Comparison of ENCODE assay signal across 25 cellular contexts in the genomic region with DNA sequence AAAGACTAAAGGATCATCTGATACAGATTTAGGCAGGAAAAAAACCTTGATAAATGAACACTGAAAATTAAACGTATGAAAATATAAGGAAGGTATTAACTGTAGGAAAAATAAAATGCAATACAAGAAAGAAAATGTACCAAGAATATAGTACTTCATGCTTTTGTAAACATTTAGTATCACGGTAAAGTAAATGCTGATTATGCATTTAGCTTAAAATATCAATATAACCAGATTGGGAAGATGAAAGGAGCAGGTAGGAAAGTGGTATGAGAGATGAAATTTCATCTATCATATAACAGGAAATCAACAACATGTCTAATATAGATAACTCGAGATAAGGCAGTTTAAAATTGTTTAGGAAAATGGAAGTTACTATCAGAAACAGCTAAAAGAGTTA.
"Had no signal": no experiment of that assay in that cellular context is flagged by ENCODE, and none has a peak within 500 bp of the region (broad histone marks: within the 10 kb centered on the region; RNA-seq: fewer than 3 reads in every experiment).

No MANE protein-coding gene starts in this region.

- H3K9me3 ChIP-seq: left ventricle myocardium inferior, ovary, right atrium auricular region, suprapubic skin, thoracic aorta, tibial artery, upper lobe of right lung had no signal

- H3K4me3 ChIP-seq: left ventricle myocardium inferior, lung, neural progenitor cell, ovary, right atrium auricular region, skin epidermis, suprapubic skin, thoracic aorta, tibial artery, upper lobe of right lung had no signal

- DNase-seq: islet precursor cell; left ventricle myocardium inferior; mesendoderm; naive B cell; natural killer cell; nephron progenitor cell; ovary; stimulated activated CD4-positive, alpha-beta T cell treated with anti-CD3 and anti-CD28 coated beads, Interleukin-12 subunit alpha, Interleukin-12 subunit beta, amount 100 ng/mL, for 4 hours; stimulated activated CD4-positive, alpha-beta T cell treated with anti-CD3 and anti-CD28 coated beads, Interleukin-15, amount 100 ng/mL, for 24 hours; stimulated activated CD4-positive, alpha-beta T cell treated with anti-CD3 and anti-CD28 coated beads, Interleukin-2, amount 100 ng/mL, for 24 hours; stimulated activated CD4-positive, alpha-beta T cell treated with anti-CD3 and anti-CD28 coated beads, Interleukin-4, amount 100 ng/mL, for 1 hour; stimulated activated naive CD4-positive, alpha-beta T cell; tibial artery; upper lobe of right lung had no signal

- ATAC-seq: natural killer cell; sciatic nerve; stimulated activated effector memory CD8-positive, alpha-beta T cell treated with anti-CD3 and anti-CD28 coated beads, Interleukin-12 subunit alpha, Interleukin-12 subunit beta, amount 100 ng/mL, for 72 hours; upper lobe of right lung had no signal

- H3K27ac ChIP-seq: left ventricle myocardium inferior, neural progenitor cell, ovary, right atrium auricular region, skin epidermis, suprapubic skin, thoracic aorta, tibial artery, upper lobe of right lung had no signal

- H3K4me2 ChIP-seq: neural progenitor cell had no signal

- H3K36me3 ChIP-seq: left ventricle myocardium inferior, neural progenitor cell, ovary, right atrium auricular region, suprapubic skin, thoracic aorta, tibial artery, upper lobe of right lung had no signal

- H2AFZ ChIP-seq: neural progenitor cell had no signal

- H3K27me3 ChIP-seq: neural progenitor cell, ovary, right atrium auricular region, suprapubic skin, tibial artery, upper lobe of right lung had no signal

- H3K27me3 Mint-ChIP-seq: naive B cell; progenitor cell of endocrine pancreas; stimulated activated naive CD8-positive, alpha-beta T cell treated with anti-CD3 and anti-CD28 coated beads, Interleukin-15, Interleukin-2, amounts not matched to agents 100 ng/mL and 50 ng/mL, for 24 hours had no signal

- H3K9me3 Mint-ChIP-seq: mesothelial cell of epicardium; naive B cell; natural killer cell; nephron progenitor cell; neural progenitor cell; stimulated activated effector memory CD8-positive, alpha-beta T cell treated with anti-CD3 and anti-CD28 coated beads, Interleukin-12 subunit alpha, Interleukin-12 subunit beta, amount 100 ng/mL, for 72 hours; stimulated activated naive CD8-positive, alpha-beta T cell treated with anti-CD3 and anti-CD28 coated beads, Interleukin-15, Interleukin-2, amounts not matched to agents 100 ng/mL and 50 ng/mL, for 24 hours had no signal

- H3K4me3 Mint-ChIP-seq: mesothelial cell of epicardium; naive B cell; natural killer cell; nephron progenitor cell; neural progenitor cell; stimulated activated effector memory CD8-positive, alpha-beta T cell treated with anti-CD3 and anti-CD28 coated beads, Interleukin-12 subunit alpha, Interleukin-12 subunit beta, amount 100 ng/mL, for 72 hours; stimulated activated naive CD8-positive, alpha-beta T cell treated with anti-CD3 and anti-CD28 coated beads, Interleukin-15, Interleukin-2, amounts not matched to agents 100 ng/mL and 50 ng/mL, for 24 hours had no signal

- H3K4me1 ChIP-seq: left ventricle myocardium inferior, neural progenitor cell, right atrium auricular region, suprapubic skin, tibial artery, upper lobe of right lung had no signal

- H3K9ac ChIP-seq: neural progenitor cell had no signal

- H3K36me3 Mint-ChIP-seq: mesothelial cell of epicardium, natural killer cell, neural progenitor cell had no signal

- H3K4me1 Mint-ChIP-seq: mesothelial cell of epicardium; natural killer cell; nephron progenitor cell; neural progenitor cell; stimulated activated effector memory CD8-positive, alpha-beta T cell treated with anti-CD3 and anti-CD28 coated beads, Interleukin-12 subunit alpha, Interleukin-12 subunit beta, amount 100 ng/mL, for 72 hours had no signal

- H3K27ac Mint-ChIP-seq: mesothelial cell of epicardium; natural killer cell; nephron progenitor cell; neural progenitor cell; progenitor cell of endocrine pancreas; stimulated activated effector memory CD8-positive, alpha-beta T cell treated with anti-CD3 and anti-CD28 coated beads, Interleukin-12 subunit alpha, Interleukin-12 subunit beta, amount 100 ng/mL, for 72 hours; stimulated activated naive CD8-positive, alpha-beta T cell treated with anti-CD3 and anti-CD28 coated beads, Interleukin-15, Interleukin-2, amounts not matched to agents 100 ng/mL and 50 ng/mL, for 24 hours had no signal
